In genomic region chr4:108512615-108513505, GRCh38 we compare ENCODE assay signal across 8 cellular contexts.
DNase-seq lines count a peak whose midpoint lies in the region; ATAC-seq and TF ChIP-seq lines count a peak whose summit lies in the region.

No MANE protein-coding gene starts in this region.

- H3K36me3 ChIP-seq in KOPT-K1 (ENCODE audit: insufficient read depth, low read length) (no peaks in the 10 kb centered on the region), osteoblast (ENCODE audit: insufficient read depth, low read length) (no peaks in the 10 kb centered on the region), aorta (ENCODE audit: control insufficient read depth in 1 of 2, insufficient read depth in 2 of 2, low read length in 1 of 2) (no peaks in the 10 kb centered on the region)

- peaks cover 16% of the 10 kb centered on the region for H3K4me1 Mint-ChIP-seq in activated CD4-positive, alpha-beta T cell treated with anti-CD3 and anti-CD28 coated beads, Interleukin-2, amount 10 ng/mL, durations not matched to agents 24 days and 14 days

- peak; percentile 29 for ATAC-seq in esophagus mucosa
- no peak for ATAC-seq in HG03442 (IDR thresholded peaks at IDR 0.05; ENCODE audit: unreplicated experiment)
- no peak for ATAC-seq in aorta (ENCODE audit: low FRiP score)

- intact Hi-C loops in activated CD4-positive, alpha-beta T cell treated with anti-CD3 and anti-CD28 coated beads, Interleukin-2, amount 10 ng/mL, durations not matched to agents 24 days and 14 days (cut with micrococcal nuclease) = loop anchor here (5.0 kb wide), 3 partner anchors 341 to 496 kb away; no protein-coding TSS in a partner anchor
- intact Hi-C loops in aorta (cut with DNase I) = no loop called here

- no peaks in the 10 kb centered on the region for H4K20me1 ChIP-seq in osteoblast (ENCODE audit: insufficient read depth, low read length)

- H3K4me3 ChIP-seq in osteoblast (ENCODE audit: insufficient read depth, low read length) (peak overlapping the region; percentile 48), aorta (ENCODE audit: low read length in 2 of 2) (no peak overlapping the region)

- H3K4me1 ChIP-seq in osteoblast (ENCODE audit: insufficient read depth, low read length) (no peaks in the 10 kb centered on the region), aorta (ENCODE audit: control insufficient read depth in 1 of 2, insufficient read depth in 2 of 2, low read length in 2 of 2) (no peaks in the 10 kb centered on the region)

- DNase-seq in COLO829 (ENCODE audit: low spot score) (peak; percentile 72), osteoblast (ENCODE audit: insufficient read length, low spot score, missing footprints) (peak; percentile 46), OCI-M2 (lab: John Stamatoyannopoulos, UW; ENCODE audit: unreplicated experiment) (no peak), aorta (no peak)
- DNase-seq in activated CD4-positive, alpha-beta T cell treated with anti-CD3 and anti-CD28 coated beads, Interleukin-2, amount 10 ng/mL, durations not matched to agents 24 days and 14 days = peak; percentile 80

- H3K4me3 Mint-ChIP-seq in activated CD4-positive, alpha-beta T cell treated with anti-CD3 and anti-CD28 coated beads, Interleukin-2, amount 10 ng/mL, durations not matched to agents 24 days and 14 days = peak overlapping the region; percentile 53

- peaks cover 31% of the 10 kb centered on the region for H3K27me3 ChIP-seq in osteoblast (ENCODE audit: insufficient read depth, low read length)
- no peaks in the 10 kb centered on the region for H3K27me3 ChIP-seq in aorta (ENCODE audit: control insufficient read depth in 1 of 2, insufficient read depth in 2 of 2, low read length in 1 of 2)

- H3K27ac ChIP-seq in KOPT-K1 (ENCODE audit: low read depth, low read length, poor library complexity, severe bottlenecking) (peak overlapping the region; percentile 12), osteoblast (ENCODE audit: low read depth, low read length) (no peak overlapping the region), aorta (ENCODE audit: low read depth in 1 of 2, low read length in 2 of 2) (no peak overlapping the region)

- H3K36me3 Mint-ChIP-seq in activated CD4-positive, alpha-beta T cell treated with anti-CD3 and anti-CD28 coated beads, Interleukin-2, amount 10 ng/mL, durations not matched to agents 24 days and 14 days (ENCODE audit: low read depth) = peaks cover 2% of the 10 kb centered on the region

- peak overlapping the region; percentile 63 for H3K4me2 ChIP-seq in osteoblast (ENCODE audit: insufficient read depth, low read length)

- peaks cover 14% of the 10 kb centered on the region for H3K9me3 Mint-ChIP-seq in activated CD4-positive, alpha-beta T cell treated with anti-CD3 and anti-CD28 coated beads, Interleukin-2, amount 10 ng/mL, durations not matched to agents 24 days and 14 days

- WGBS in aorta, 2 donors = 4 to 6% methylated on average over 17 of the region's 17 CpGs

- H3K9me3 ChIP-seq in KOPT-K1 (ENCODE audit: insufficient read depth, low read length, poor library complexity, severe bottlenecking) = no peaks in the 10 kb centered on the region
- no peaks in the 10 kb centered on the region for H3K9me3 ChIP-seq in osteoblast (ENCODE audit: low read depth, low read length)
- no peaks in the 10 kb centered on the region for H3K9me3 ChIP-seq in aorta (ENCODE audit: control insufficient read depth, low read length)

- peak overlapping the region; percentile 63 for H2AFZ ChIP-seq in osteoblast (ENCODE audit: low read length)

- H3K79me2 ChIP-seq in osteoblast (ENCODE audit: insufficient read depth, low read length) = no peaks in the 10 kb centered on the region

- TF ChIP-seq CTCF in osteoblast (IDR thresholded peaks at IDR 0.05; ENCODE audit: extremely low read depth, low read depth, low read length) = peak; percentile 60

- H3K27ac Mint-ChIP-seq in activated CD4-positive, alpha-beta T cell treated with anti-CD3 and anti-CD28 coated beads, Interleukin-2, amount 10 ng/mL, durations not matched to agents 24 days and 14 days = no peak overlapping the region

- H3K27me3 Mint-ChIP-seq in activated CD4-positive, alpha-beta T cell treated with anti-CD3 and anti-CD28 coated beads, Interleukin-2, amount 10 ng/mL, durations not matched to agents 24 days and 14 days = peaks cover 4% of the 10 kb centered on the region

Comparison
In these comparisons a context has a peak if more than half of its experiments do, and no peak if none do; other contexts are left out.
1. DNase-seq: peak in COLO829 (single experiment), activated CD4-positive, alpha-beta T cell treated with anti-CD3 and anti-CD28 coated beads, Interleukin-2, amount 10 ng/mL, durations not matched to agents 24 days and 14 days (single experiment) and osteoblast (single experiment); none in OCI-M2 (single experiment) and aorta (0 of 2).